ENCODE assay signal across 15 cellular contexts in the genomic region with DNA sequence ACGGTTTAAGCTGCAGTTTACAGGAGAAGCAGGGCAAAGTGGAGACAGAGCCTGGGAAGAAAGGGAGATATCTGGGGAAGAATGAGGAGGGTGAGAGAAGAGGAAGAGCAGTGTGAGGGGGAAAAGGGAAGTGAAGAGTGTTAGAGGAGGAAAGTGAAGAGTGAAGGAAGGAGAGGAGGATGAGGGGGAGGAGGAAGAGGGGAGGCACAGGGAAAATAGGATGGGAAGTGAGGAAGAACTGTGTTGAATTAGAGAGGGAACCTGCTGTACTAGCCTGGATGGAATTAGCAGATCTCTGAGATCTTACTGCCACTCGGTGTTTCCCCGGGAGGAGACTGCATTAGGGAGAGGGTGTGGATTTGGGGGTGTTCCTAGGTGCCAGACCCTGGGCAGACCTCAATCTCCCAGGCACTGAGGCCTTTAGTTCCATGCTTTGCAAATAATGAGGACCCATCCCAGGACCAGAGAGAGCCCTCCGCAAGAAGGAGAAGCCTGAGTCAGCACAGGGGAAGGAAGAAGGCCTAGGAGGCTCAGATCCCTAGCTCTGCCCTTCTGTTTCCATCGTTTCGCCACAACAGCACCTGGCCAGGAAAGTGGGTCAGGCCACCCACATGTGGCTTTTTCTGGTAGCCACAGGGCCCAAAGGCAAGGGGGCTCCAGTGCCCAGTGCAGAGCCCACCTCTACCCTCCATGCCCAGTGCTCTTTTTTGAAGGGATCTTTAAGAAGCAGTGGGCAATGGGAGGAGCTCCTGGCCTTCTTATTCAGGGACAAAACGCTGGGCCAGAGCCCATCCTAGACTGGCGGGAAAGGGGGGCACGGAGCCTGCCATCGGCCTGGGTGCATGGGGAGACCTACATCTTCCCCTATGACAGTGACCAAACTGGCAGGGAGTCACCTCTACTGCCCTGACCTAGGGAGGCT. TPM values are rescaled to one million over a fixed set of nuclear protein-coding genes. Genes with fewer than 3 reads are reported as not detected.
DNase-seq lines count a peak whose midpoint lies in the region; ATAC-seq and TF ChIP-seq lines count a peak whose summit lies in the region.
"Had no signal": no experiment of that assay in that cellular context is flagged by ENCODE, and none has a peak within 500 bp of the region (broad histone marks: within the 10 kb centered on the region; RNA-seq: fewer than 3 reads in every experiment).

No MANE protein-coding gene starts in this region.

- no peak for ATAC-seq in naive thymus-derived CD4-positive, alpha-beta T cell
- no peak for ATAC-seq in HG03025 (IDR thresholded peaks at IDR 0.05; ENCODE audit: low FRiP score, unreplicated experiment)

- H3K4me3 ChIP-seq in dorsolateral prefrontal cortex = peak overlapping the region in 57 of 59 donors; percentile 39 to 80 (median 68)
- no peak overlapping the region for H3K4me3 ChIP-seq in naive thymus-derived CD4-positive, alpha-beta T cell (ENCODE audit: low read length)

- H3K27me3 ChIP-seq in dorsolateral prefrontal cortex = peaks cover 0 to 19% (median 0%) of the 10 kb centered on the region in 45 donors
- no peaks in the 10 kb centered on the region for H3K27me3 ChIP-seq in naive thymus-derived CD4-positive, alpha-beta T cell (ENCODE audit: control insufficient read depth in 2 of 2, insufficient read depth in 2 of 2, low read length in 2 of 2)

- H3K4me3 Mint-ChIP-seq in activated naive CD8-positive, alpha-beta T cell = peak overlapping the region; percentile 13
- no peak overlapping the region for H3K4me3 Mint-ChIP-seq in activated naive CD8-positive, alpha-beta T cell treated with anti-CD3 and anti-CD28 coated beads for 36 hours
- peak overlapping the region in 6 of 10 donors; percentile 34 to 76 (median 68) for H3K4me3 Mint-ChIP-seq in naive thymus-derived CD4-positive, alpha-beta T cell
- peak overlapping the region; percentile 88 for H3K4me3 Mint-ChIP-seq in type B pancreatic cell
- no peak overlapping the region for H3K4me3 Mint-ChIP-seq in activated CD4-positive, alpha-beta memory T cell treated with anti-CD3 and anti-CD28 coated beads, Interleukin-2, amount 10 ng/mL, durations not matched to agents 7 days and 5 days

- peaks cover 0 to 5% of the 10 kb centered on the region in 2 donors for H3K4me1 ChIP-seq in naive thymus-derived CD4-positive, alpha-beta T cell (ENCODE audit: control insufficient read depth in 2 of 2, insufficient read depth in 2 of 2, low read length in 2 of 2)

- H3K9me3 ChIP-seq in naive thymus-derived CD4-positive, alpha-beta T cell (ENCODE audit: control insufficient read depth in 2 of 3, low read length in 3 of 3) = no peaks in the 10 kb centered on the region
- H3K9me3 ChIP-seq: thoracic aorta had no signal

- no peak for TF ChIP-seq CTCF in dorsolateral prefrontal cortex (IDR thresholded peaks at IDR 0.05 in 54 of 56, conservative IDR thresholded peaks at IDR 0.05 in 2 of 56; ENCODE audit: low read depth in 1 of 56, partially characterized antibody in 56 of 56)
- TF ChIP-seq CTCF in type B pancreatic cell (conservative IDR thresholded peaks at IDR 0.05) = no peak

- CTCF ChIA-PET in naive thymus-derived CD4-positive, alpha-beta T cell (lab: Charles Lee) = no interaction called here
- CTCF ChIA-PET in activated CD4-positive, alpha-beta memory T cell treated with anti-CD3 and anti-CD28 coated beads, Interleukin-2, amount 10 ng/mL, durations not matched to agents 7 days and 5 days (lab: Charles Lee) = interaction anchor here (1.0 to 1.8 kb wide), 2 partner anchors 118 to 124 kb away, joined by 3 to 10 read pairs; no protein-coding TSS in a partner anchor

- H3K4me1 Mint-ChIP-seq in activated naive CD8-positive, alpha-beta T cell (ENCODE audit: low read depth) = peaks cover 9% of the 10 kb centered on the region
- H3K4me1 Mint-ChIP-seq in activated naive CD8-positive, alpha-beta T cell treated with anti-CD3 and anti-CD28 coated beads for 36 hours = peaks cover 8% of the 10 kb centered on the region
- H3K4me1 Mint-ChIP-seq in naive thymus-derived CD4-positive, alpha-beta T cell = peaks cover 4 to 12% (median 7%) of the 10 kb centered on the region in 7 donors
- H3K4me1 Mint-ChIP-seq in type B pancreatic cell (ENCODE audit: unreplicated experiment) = no peaks in the 10 kb centered on the region
- peaks cover 11% of the 10 kb centered on the region for H3K4me1 Mint-ChIP-seq in activated CD4-positive, alpha-beta memory T cell treated with anti-CD3 and anti-CD28 coated beads, Interleukin-2, amount 10 ng/mL, durations not matched to agents 7 days and 5 days

- intact Hi-C loops in dorsolateral prefrontal cortex (cut with DNase I) = no loop called here
- intact Hi-C loops in naive thymus-derived CD4-positive, alpha-beta T cell (cut with micrococcal nuclease) = no loop called here

- no peaks in the 10 kb centered on the region for H3K36me3 ChIP-seq in naive thymus-derived CD4-positive, alpha-beta T cell (ENCODE audit: control insufficient read depth in 2 of 3, insufficient read depth in 3 of 3, low read length in 3 of 3)
- H3K36me3 ChIP-seq: thoracic aorta had no signal

- H3K27ac ChIP-seq in dorsolateral prefrontal cortex = peak overlapping the region in 54 of 59 donors; percentile 27 to 91 (median 80)
- H3K27ac ChIP-seq in naive thymus-derived CD4-positive, alpha-beta T cell (ENCODE audit: low read depth, low read length) = no peak overlapping the region
- H3K27ac ChIP-seq: thoracic aorta had no signal

- no peak overlapping the region for H3K27ac Mint-ChIP-seq in activated naive CD8-positive, alpha-beta T cell
- H3K27ac Mint-ChIP-seq in activated naive CD8-positive, alpha-beta T cell treated with anti-CD3 and anti-CD28 coated beads for 36 hours = no peak overlapping the region
- no peak overlapping the region for H3K27ac Mint-ChIP-seq in naive thymus-derived CD4-positive, alpha-beta T cell
- H3K27ac Mint-ChIP-seq in type B pancreatic cell = no peak overlapping the region
- H3K27ac Mint-ChIP-seq in activated CD4-positive, alpha-beta memory T cell treated with anti-CD3 and anti-CD28 coated beads, Interleukin-2, amount 10 ng/mL, durations not matched to agents 7 days and 5 days = no peak overlapping the region
- H3K27ac Mint-ChIP-seq: activated CD8-positive, alpha-beta T cell treated with anti-CD3 and anti-CD28 coated beads, Interleukin-2, amount 10 ng/mL, durations not matched to agents 7 days and 5 days had no signal

- POLR2A ChIA-PET in naive thymus-derived CD4-positive, alpha-beta T cell (lab: Charles Lee) = no interaction called here
- POLR2A ChIA-PET in activated CD4-positive, alpha-beta memory T cell treated with anti-CD3 and anti-CD28 coated beads, Interleukin-2, amount 10 ng/mL, durations not matched to agents 7 days and 5 days (lab: Charles Lee) = interaction anchor here (1.0 kb wide), 1 partner anchor 104 kb away, joined by 5 read pairs; no protein-coding TSS in a partner anchor

- no peak for DNase-seq in activated naive CD8-positive, alpha-beta T cell treated with anti-CD3 and anti-CD28 coated beads for 36 hours
- DNase-seq in dorsolateral prefrontal cortex (peak in 1 of 10 donors; percentile 25), type B pancreatic cell (ENCODE audit: extremely low spot score, unreplicated experiment) (no peak), putamen (ENCODE audit: low spot score) (no peak)
- DNase-seq in naive thymus-derived CD4-positive, alpha-beta T cell = no peak
- DNase-seq in activated CD4-positive, alpha-beta memory T cell treated with anti-CD3 and anti-CD28 coated beads, Interleukin-2, amount 10 ng/mL, durations not matched to agents 7 days and 5 days = no peak
- DNase-seq: activated CD8-positive, alpha-beta T cell treated with anti-CD3 and anti-CD28 coated beads, Interleukin-2, amount 10 ng/mL, durations not matched to agents 7 days and 5 days; aorta; GF-D8; NCI-H1105 treated with DMSO at 0.1 percent for 48 hours; NCI-H345 had no signal

- H3K36me3 Mint-ChIP-seq in activated naive CD8-positive, alpha-beta T cell = no peaks in the 10 kb centered on the region
- H3K36me3 Mint-ChIP-seq in activated naive CD8-positive, alpha-beta T cell treated with anti-CD3 and anti-CD28 coated beads for 36 hours = no peaks in the 10 kb centered on the region
- H3K36me3 Mint-ChIP-seq in naive thymus-derived CD4-positive, alpha-beta T cell = no peaks in the 10 kb centered on the region
- no peaks in the 10 kb centered on the region for H3K36me3 Mint-ChIP-seq in type B pancreatic cell
- H3K36me3 Mint-ChIP-seq in activated CD4-positive, alpha-beta memory T cell treated with anti-CD3 and anti-CD28 coated beads, Interleukin-2, amount 10 ng/mL, durations not matched to agents 7 days and 5 days (ENCODE audit: low read depth) = no peaks in the 10 kb centered on the region

- H3K27me3 Mint-ChIP-seq in activated naive CD8-positive, alpha-beta T cell = peaks cover 19% of the 10 kb centered on the region
- peaks cover 44% of the 10 kb centered on the region for H3K27me3 Mint-ChIP-seq in activated naive CD8-positive, alpha-beta T cell treated with anti-CD3 and anti-CD28 coated beads for 36 hours
- peaks cover 24 to 66% (median 37%) of the 10 kb centered on the region in 5 donors for H3K27me3 Mint-ChIP-seq in naive thymus-derived CD4-positive, alpha-beta T cell
- peaks cover 82% of the 10 kb centered on the region for H3K27me3 Mint-ChIP-seq in type B pancreatic cell
- H3K27me3 Mint-ChIP-seq in activated CD4-positive, alpha-beta memory T cell treated with anti-CD3 and anti-CD28 coated beads, Interleukin-2, amount 10 ng/mL, durations not matched to agents 7 days and 5 days = peaks cover 57% of the 10 kb centered on the region

- H3K9me3 Mint-ChIP-seq in activated naive CD8-positive, alpha-beta T cell (ENCODE audit: low read depth) = no peaks in the 10 kb centered on the region
- H3K9me3 Mint-ChIP-seq in activated naive CD8-positive, alpha-beta T cell treated with anti-CD3 and anti-CD28 coated beads for 36 hours = no peaks in the 10 kb centered on the region
- no peaks in the 10 kb centered on the region for H3K9me3 Mint-ChIP-seq in naive thymus-derived CD4-positive, alpha-beta T cell
- no peaks in the 10 kb centered on the region for H3K9me3 Mint-ChIP-seq in type B pancreatic cell
- H3K9me3 Mint-ChIP-seq in activated CD4-positive, alpha-beta memory T cell treated with anti-CD3 and anti-CD28 coated beads, Interleukin-2, amount 10 ng/mL, durations not matched to agents 7 days and 5 days = no peaks in the 10 kb centered on the region

RNA-seq across cellular contexts. Expression of a gene that starts 2.0 kb away (rescaled TPM):
- not detected for total RNA-seq in activated naive CD8-positive, alpha-beta T cell treated with anti-CD3 and anti-CD28 coated beads for 36 hours
- total RNA-seq in dorsolateral prefrontal cortex (10 to 100 TPM; 14.3 to 56.8 (median 35.2) TPM), type B pancreatic cell (ENCODE audit: low replicate concordance) (3.4 and 19.0 TPM in 2 replicates)
- total RNA-seq in naive thymus-derived CD4-positive, alpha-beta T cell = not detected
- polyA plus RNA-seq in naive thymus-derived CD4-positive, alpha-beta T cell = 1 to 10 TPM in 1 of 2 donors, not detected in 1; 1.3 TPM
- under 1 TPM; 0.10 to 0.25 TPM for total RNA-seq in activated CD4-positive, alpha-beta memory T cell treated with anti-CD3 and anti-CD28 coated beads, Interleukin-2, amount 10 ng/mL, durations not matched to agents 7 days and 5 days
- total RNA-seq: activated CD8-positive, alpha-beta T cell treated with anti-CD3 and anti-CD28 coated beads, Interleukin-2, amount 10 ng/mL, durations not matched to agents 7 days and 5 days; SK-MEL-5 had no signal
- polyA plus RNA-seq: aorta had no signal

Comparison
In these comparisons a context has a peak if more than half of its experiments do, and no peak if none do; other contexts are left out.
1. H3K4me3 Mint-ChIP-seq: peak in activated naive CD8-positive, alpha-beta T cell (single experiment), naive thymus-derived CD4-positive, alpha-beta T cell (6 of 10) and type B pancreatic cell (single experiment); none in activated naive CD8-positive, alpha-beta T cell treated with anti-CD3 and anti-CD28 coated beads for 36 hours (single experiment) and activated CD4-positive, alpha-beta memory T cell treated with anti-CD3 and anti-CD28 coated beads, Interleukin-2, amount 10 ng/mL, durations not matched to agents 7 days and 5 days (single experiment).